ENCODE assay signal across 21 cellular contexts in the genomic region with DNA sequence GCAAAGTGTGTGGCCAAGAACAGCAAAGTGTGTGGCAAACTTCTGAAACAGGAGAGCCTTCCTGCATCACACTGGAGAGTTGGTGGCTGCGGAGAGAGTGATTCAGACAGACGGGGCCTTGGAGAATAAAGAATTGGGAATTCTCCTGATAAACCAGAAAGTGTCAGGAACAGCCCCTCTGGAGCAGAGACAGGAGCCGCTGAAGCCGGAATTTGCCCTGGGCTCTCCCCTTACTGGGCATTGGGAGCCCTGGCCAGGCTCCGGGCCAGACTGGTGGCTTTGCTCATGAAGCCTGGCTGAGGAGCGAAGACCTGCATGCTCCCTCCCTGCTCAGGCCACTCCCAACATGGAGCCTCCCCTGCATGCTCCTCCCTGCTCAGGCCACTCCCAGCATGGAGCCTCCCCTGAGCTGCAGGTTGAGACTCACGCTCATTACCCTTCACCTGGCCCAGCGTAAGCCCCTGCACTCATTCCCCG. TPM values are rescaled to one million over a fixed set of nuclear protein-coding genes. Genes with fewer than 3 reads are reported as not detected.
DNase-seq lines count a peak whose midpoint lies in the region; ATAC-seq, FAIRE-seq and TF ChIP-seq lines count a peak whose summit lies in the region.
"Had no signal": no experiment of that assay in that cellular context is flagged by ENCODE, and none has a peak within 500 bp of the region (broad histone marks: within the 10 kb centered on the region; RNA-seq: fewer than 3 reads in every experiment).

No MANE protein-coding gene starts in this region.

- no peaks in the 10 kb centered on the region for H4K20me1 ChIP-seq in GM23338 (replicated peaks; ENCODE audit: insufficient read depth)
- H4K20me1 ChIP-seq in astrocyte (ENCODE audit: insufficient read depth, low read length), result no peaks in the 10 kb centered on the region

- H3K27me3 Mint-ChIP-seq in GM23338 (ENCODE audit: insufficient read depth, low read depth, poor library complexity) (peaks cover 4% of the 10 kb centered on the region), astrocyte (ENCODE audit: low read depth, unreplicated experiment) (no peaks in the 10 kb centered on the region)
- H3K27me3 Mint-ChIP-seq in CD8-positive, alpha-beta memory T cell, result peaks cover 9 to 25% of the 10 kb centered on the region in 2 donors
- H3K27me3 Mint-ChIP-seq: activated naive CD8-positive, alpha-beta T cell treated with anti-CD3 and anti-CD28 coated beads, Interleukin-2, amount 50 U/mL, for 24 hours; stimulated activated naive CD8-positive, alpha-beta T cell treated with anti-CD3 and anti-CD28 coated beads, Interleukin-15, Interleukin-2, amounts not matched to agents 100 ng/mL and 50 ng/mL, for 24 hours had no signal

- H3K27ac Mint-ChIP-seq in GM23338, result no peak overlapping the region
- no peak overlapping the region for H3K27ac Mint-ChIP-seq in astrocyte (ENCODE audit: unreplicated experiment)
- no peak overlapping the region for H3K27ac Mint-ChIP-seq in CD8-positive, alpha-beta memory T cell
- H3K27ac Mint-ChIP-seq: activated naive CD8-positive, alpha-beta T cell treated with anti-CD3 and anti-CD28 coated beads, Interleukin-2, amount 50 U/mL, for 24 hours; CD4-positive, alpha-beta T cell; stimulated activated naive CD8-positive, alpha-beta T cell treated with anti-CD3 and anti-CD28 coated beads, Interleukin-15, Interleukin-2, amounts not matched to agents 100 ng/mL and 50 ng/mL, for 24 hours had no signal

- intact Hi-C loops in sciatic nerve (cut with DNase I), result no loop called here

- DNase-seq in GM23338 (ENCODE audit: low spot score) (peak; percentile 39), astrocyte (ENCODE audit: low read depth) (no peak), fibroblast of the aortic adventitia (ENCODE audit: low read depth) (peak; percentile 73), sciatic nerve (ENCODE audit: low spot score) (no peak), NCI-H2196 (lab: John Stamatoyannopoulos, UW; ENCODE audit: unreplicated experiment) (no peak)
- DNase-seq in CD8-positive, alpha-beta memory T cell, result no peak
- DNase-seq in activated T-cell treated with anti-CD3 and anti-CD28 coated beads, Interleukin-2, amount 50 U/mL, for 1 hour, result no peak
- DNase-seq: activated CD8-positive, alpha-beta memory T cell treated with anti-CD3 and anti-CD28 coated beads for 24 hours; activated naive CD8-positive, alpha-beta T cell treated with anti-CD3 and anti-CD28 coated beads, Interleukin-2, amount 50 U/mL, for 24 hours; CD4-positive, alpha-beta T cell; KG1; kidney glomerular epithelial cell; mesenchymal stem cell; NCI-H1092 treated with DMSO at 0.1 percent for 48 hours; stimulated activated CD4-positive, alpha-beta T cell treated with anti-CD3 and anti-CD28 coated beads, Interleukin-1b, Interleukin-23, amount 100 ng/mL, for 48 hours; T-helper 2 cell had no signal

- H3K4me3 Mint-ChIP-seq in GM23338 (no peak overlapping the region), astrocyte (ENCODE audit: unreplicated experiment) (no peak overlapping the region)
- no peak overlapping the region for H3K4me3 Mint-ChIP-seq in CD8-positive, alpha-beta memory T cell
- H3K4me3 Mint-ChIP-seq: activated naive CD8-positive, alpha-beta T cell treated with anti-CD3 and anti-CD28 coated beads, Interleukin-2, amount 50 U/mL, for 24 hours; CD4-positive, alpha-beta T cell; stimulated activated naive CD8-positive, alpha-beta T cell treated with anti-CD3 and anti-CD28 coated beads, Interleukin-15, Interleukin-2, amounts not matched to agents 100 ng/mL and 50 ng/mL, for 24 hours had no signal

- 0 out of 2 replicates have a peak, but pooled peaks cover 3% of the 10 kb centered on the region for H3K9me2 ChIP-seq in GM23338 (ENCODE audit: insufficient read depth)

- ATAC-seq in GM23338 (peak; percentile 95), sciatic nerve (peak; percentile 66), GM19351 (IDR thresholded peaks at IDR 0.05; ENCODE audit: unreplicated experiment) (no peak)
- ATAC-seq: activated naive CD8-positive, alpha-beta T cell treated with anti-CD3 and anti-CD28 coated beads, Interleukin-2, amount 50 U/mL, for 24 hours had no signal

- FAIRE-seq in astrocyte (lab: Jason Lieb, UNC), result no peak
- FAIRE-seq: GM18507 had no signal

- POLR2A ChIA-PET in CD8-positive, alpha-beta memory T cell (lab: Charles Lee), result no interaction called here

- no peaks in the 10 kb centered on the region for H3K9me3 ChIP-seq in astrocyte (ENCODE audit: insufficient read depth, low read depth, low read length)
- H3K9me3 ChIP-seq in CD8-positive, alpha-beta memory T cell (ENCODE audit: low read length), result no peaks in the 10 kb centered on the region

- H3K9ac ChIP-seq in astrocyte (ENCODE audit: low read length), result no peak overlapping the region

- CTCF ChIA-PET in CD8-positive, alpha-beta memory T cell (lab: Charles Lee), result no interaction called here

- H3K4me1 ChIP-seq in GM23338 (ENCODE audit: insufficient read depth) (0 out of 2 replicates have a peak, but pooled peaks cover 3% of the 10 kb centered on the region), astrocyte (ENCODE audit: insufficient read depth, low read length) (peaks cover 43% of the 10 kb centered on the region)
- H3K4me1 ChIP-seq in CD8-positive, alpha-beta memory T cell (ENCODE audit: insufficient read depth, low read length), result no peaks in the 10 kb centered on the region

- no peaks in the 10 kb centered on the region; the same call in 2 of the 3 replicates for H3K36me3 Mint-ChIP-seq in GM23338 (ENCODE audit: low read depth)
- no peaks in the 10 kb centered on the region for H3K36me3 Mint-ChIP-seq in astrocyte (ENCODE audit: low read depth, unreplicated experiment)
- H3K36me3 Mint-ChIP-seq in CD8-positive, alpha-beta memory T cell, result no peaks in the 10 kb centered on the region

- H3K27ac ChIP-seq in GM23338 (ENCODE audit: low read depth) (no peak overlapping the region), astrocyte (ENCODE audit: low read depth, low read length) (no peak overlapping the region)
- no peak overlapping the region for H3K27ac ChIP-seq in CD8-positive, alpha-beta memory T cell (ENCODE audit: low read depth, low read length)
- H3K27ac ChIP-seq: cardiac muscle cell, hepatocyte had no signal

- peak overlapping the region; percentile 90; the same call in 1 of the 2 replicates for H2AFZ ChIP-seq in GM23338
- H2AFZ ChIP-seq in astrocyte (ENCODE audit: low read depth, low read length), result no peak overlapping the region
- H2AFZ ChIP-seq: hepatocyte had no signal

- H3K4me2 ChIP-seq in GM23338 (no peak overlapping the region; the same call in 1 of the 2 replicates), astrocyte (ENCODE audit: low read length) (peak overlapping the region; percentile 17)
- H3K4me2 ChIP-seq: hepatocyte had no signal

- H3K27me3 ChIP-seq in GM23338 (ENCODE audit: insufficient read depth) (no peaks in the 10 kb centered on the region), astrocyte (ENCODE audit: insufficient read depth, low read length) (no peaks in the 10 kb centered on the region)
- peaks cover 4% of the 10 kb centered on the region for H3K27me3 ChIP-seq in CD8-positive, alpha-beta memory T cell (ENCODE audit: insufficient read depth, low read length, poor library complexity, severe bottlenecking)
- H3K27me3 ChIP-seq: hepatocyte had no signal

- no peak for TF ChIP-seq CTCF in GM23338 (conservative IDR thresholded peaks at IDR 0.05; ENCODE audit: low read depth in 2 of 2)
- TF ChIP-seq CTCF in astrocyte (IDR thresholded peaks at IDR 0.05; ENCODE audit: insufficient read depth, low read depth, low read length), result no peak
- no peak for TF ChIP-seq CTCF in fibroblast of the aortic adventitia (IDR thresholded peaks at IDR 0.05; ENCODE audit: insufficient read depth, low read length)

- H3K79me2 ChIP-seq in GM23338 (replicated peaks; ENCODE audit: insufficient read depth) (no peaks in the 10 kb centered on the region), astrocyte (ENCODE audit: insufficient read depth, low read length) (no peaks in the 10 kb centered on the region)
- H3K79me2 ChIP-seq: hepatocyte had no signal

- no peaks in the 10 kb centered on the region for H3F3A ChIP-seq in GM23338 (replicated peaks; ENCODE audit: low read depth)

- H3K4me3 ChIP-seq in GM23338, result no peak overlapping the region
- H3K4me3 ChIP-seq in astrocyte (ENCODE audit: insufficient read depth, low read depth, low read length), result no peak overlapping the region
- no peak overlapping the region for H3K4me3 ChIP-seq in fibroblast of the aortic adventitia (ENCODE audit: low read depth, low read length)
- no peak overlapping the region for H3K4me3 ChIP-seq in CD8-positive, alpha-beta memory T cell (ENCODE audit: low read length)
- H3K4me3 ChIP-seq: cardiac muscle cell, hepatocyte had no signal

- H3K9me3 Mint-ChIP-seq in GM23338, result no peaks in the 10 kb centered on the region; the same call in 2 of the 3 replicates
- H3K9me3 Mint-ChIP-seq in astrocyte (ENCODE audit: unreplicated experiment), result no peaks in the 10 kb centered on the region
- no peaks in the 10 kb centered on the region for H3K9me3 Mint-ChIP-seq in CD8-positive, alpha-beta memory T cell
- H3K9me3 Mint-ChIP-seq: activated naive CD8-positive, alpha-beta T cell treated with anti-CD3 and anti-CD28 coated beads, Interleukin-2, amount 50 U/mL, for 24 hours; CD4-positive, alpha-beta T cell; stimulated activated naive CD8-positive, alpha-beta T cell treated with anti-CD3 and anti-CD28 coated beads, Interleukin-15, Interleukin-2, amounts not matched to agents 100 ng/mL and 50 ng/mL, for 24 hours had no signal

- peaks cover 9% of the 10 kb centered on the region for H3K4me1 Mint-ChIP-seq in GM23338
- H3K4me1 Mint-ChIP-seq in astrocyte (ENCODE audit: low read depth, unreplicated experiment), result peaks cover 22% of the 10 kb centered on the region
- no peaks in the 10 kb centered on the region for H3K4me1 Mint-ChIP-seq in CD8-positive, alpha-beta memory T cell
- H3K4me1 Mint-ChIP-seq: activated naive CD8-positive, alpha-beta T cell treated with anti-CD3 and anti-CD28 coated beads, Interleukin-2, amount 50 U/mL, for 24 hours had no signal

- no peaks in the 10 kb centered on the region for H3K36me3 ChIP-seq in GM23338 (ENCODE audit: insufficient read depth)
- H3K36me3 ChIP-seq in astrocyte (ENCODE audit: insufficient read depth, low read length), result no peaks in the 10 kb centered on the region
- H3K36me3 ChIP-seq in CD8-positive, alpha-beta memory T cell (ENCODE audit: insufficient read depth, low read length), result no peaks in the 10 kb centered on the region
- H3K36me3 ChIP-seq: cardiac muscle cell had no signal

TF ChIP-seq in GM23338, 12 proteins besides CTCF, POLR2A, EP300 and RAD21:
- TF ChIP-seq ZNF331 (CRISPR knock-in tag; IDR thresholded peaks at IDR 0.05; ENCODE audit: low read depth) (no peak), ZNF114 (CRISPR knock-in tag; IDR thresholded peaks at IDR 0.05) (no peak), STAT1 (IDR thresholded peaks at IDR 0.05; ENCODE audit: unreplicated experiment) (no peak)

RNA-seq across cellular contexts. Expression of gene PITPNM3, which starts 47.0 kb away (rescaled TPM):
- 1.5 and 2.2 TPM in 2 replicates for total RNA-seq in GM23338 (2014; rRNA removed; shearing (Covaris generic))
- polyA plus RNA-seq in GM23338 (2016; fragmentation: Nextera tagmentation; extraction: Ambion mirVana), result 0.68 and 1.0 TPM in 2 replicates
- 1.0 and 1.3 TPM in 2 replicates for total RNA-seq in astrocyte
- 0.57 and 1.3 TPM in 2 replicates for total RNA-seq in fibroblast of the aortic adventitia (ENCODE audit: low replicate concordance)
- 4.3 TPM for total RNA-seq in sciatic nerve
- under 1 TPM; 0.40 to 0.50 TPM for total RNA-seq in CD8-positive, alpha-beta memory T cell
- not detected for polyA plus RNA-seq in CD8-positive, alpha-beta memory T cell

Comparison
In these comparisons a context has a peak if more than half of its experiments do, and no peak if none do; other contexts are left out.
1. DNase-seq: peak in GM23338 (single experiment) and fibroblast of the aortic adventitia (single experiment); none in astrocyte (single experiment), sciatic nerve (single experiment), CD8-positive, alpha-beta memory T cell (0 of 5), activated T-cell treated with anti-CD3 and anti-CD28 coated beads, Interleukin-2, amount 50 U/mL, for 1 hour (single experiment) and NCI-H2196 (single experiment).